In the genomic region with DNA sequence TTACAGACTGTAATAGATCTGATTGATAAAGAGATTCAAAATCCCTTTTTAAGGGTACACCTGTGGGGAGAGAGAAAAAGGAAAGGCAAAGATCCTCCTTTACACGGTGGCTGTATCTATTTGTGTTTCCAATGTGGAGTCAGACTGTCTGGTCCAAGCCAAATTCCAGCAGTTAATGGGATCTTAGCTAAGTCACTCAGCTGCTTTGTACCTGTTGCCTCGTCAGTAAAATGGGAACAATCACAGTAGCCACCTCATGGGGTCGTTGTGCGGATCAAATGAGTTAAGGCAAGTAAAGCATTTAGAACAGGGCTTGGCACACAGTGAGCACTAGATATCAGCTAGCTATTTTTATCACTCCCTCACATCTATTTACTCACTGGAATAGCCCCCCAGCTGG, we compare ENCODE assay signal across 1 cellular context.
TF ChIP-seq lines count a peak whose summit lies in the region.

No MANE protein-coding gene starts in this region.

TF ChIP-seq in GM23338, 12 proteins besides CTCF, POLR2A, EP300 and RAD21 (continued from another document):
- TF ChIP-seq, protein P1, sequence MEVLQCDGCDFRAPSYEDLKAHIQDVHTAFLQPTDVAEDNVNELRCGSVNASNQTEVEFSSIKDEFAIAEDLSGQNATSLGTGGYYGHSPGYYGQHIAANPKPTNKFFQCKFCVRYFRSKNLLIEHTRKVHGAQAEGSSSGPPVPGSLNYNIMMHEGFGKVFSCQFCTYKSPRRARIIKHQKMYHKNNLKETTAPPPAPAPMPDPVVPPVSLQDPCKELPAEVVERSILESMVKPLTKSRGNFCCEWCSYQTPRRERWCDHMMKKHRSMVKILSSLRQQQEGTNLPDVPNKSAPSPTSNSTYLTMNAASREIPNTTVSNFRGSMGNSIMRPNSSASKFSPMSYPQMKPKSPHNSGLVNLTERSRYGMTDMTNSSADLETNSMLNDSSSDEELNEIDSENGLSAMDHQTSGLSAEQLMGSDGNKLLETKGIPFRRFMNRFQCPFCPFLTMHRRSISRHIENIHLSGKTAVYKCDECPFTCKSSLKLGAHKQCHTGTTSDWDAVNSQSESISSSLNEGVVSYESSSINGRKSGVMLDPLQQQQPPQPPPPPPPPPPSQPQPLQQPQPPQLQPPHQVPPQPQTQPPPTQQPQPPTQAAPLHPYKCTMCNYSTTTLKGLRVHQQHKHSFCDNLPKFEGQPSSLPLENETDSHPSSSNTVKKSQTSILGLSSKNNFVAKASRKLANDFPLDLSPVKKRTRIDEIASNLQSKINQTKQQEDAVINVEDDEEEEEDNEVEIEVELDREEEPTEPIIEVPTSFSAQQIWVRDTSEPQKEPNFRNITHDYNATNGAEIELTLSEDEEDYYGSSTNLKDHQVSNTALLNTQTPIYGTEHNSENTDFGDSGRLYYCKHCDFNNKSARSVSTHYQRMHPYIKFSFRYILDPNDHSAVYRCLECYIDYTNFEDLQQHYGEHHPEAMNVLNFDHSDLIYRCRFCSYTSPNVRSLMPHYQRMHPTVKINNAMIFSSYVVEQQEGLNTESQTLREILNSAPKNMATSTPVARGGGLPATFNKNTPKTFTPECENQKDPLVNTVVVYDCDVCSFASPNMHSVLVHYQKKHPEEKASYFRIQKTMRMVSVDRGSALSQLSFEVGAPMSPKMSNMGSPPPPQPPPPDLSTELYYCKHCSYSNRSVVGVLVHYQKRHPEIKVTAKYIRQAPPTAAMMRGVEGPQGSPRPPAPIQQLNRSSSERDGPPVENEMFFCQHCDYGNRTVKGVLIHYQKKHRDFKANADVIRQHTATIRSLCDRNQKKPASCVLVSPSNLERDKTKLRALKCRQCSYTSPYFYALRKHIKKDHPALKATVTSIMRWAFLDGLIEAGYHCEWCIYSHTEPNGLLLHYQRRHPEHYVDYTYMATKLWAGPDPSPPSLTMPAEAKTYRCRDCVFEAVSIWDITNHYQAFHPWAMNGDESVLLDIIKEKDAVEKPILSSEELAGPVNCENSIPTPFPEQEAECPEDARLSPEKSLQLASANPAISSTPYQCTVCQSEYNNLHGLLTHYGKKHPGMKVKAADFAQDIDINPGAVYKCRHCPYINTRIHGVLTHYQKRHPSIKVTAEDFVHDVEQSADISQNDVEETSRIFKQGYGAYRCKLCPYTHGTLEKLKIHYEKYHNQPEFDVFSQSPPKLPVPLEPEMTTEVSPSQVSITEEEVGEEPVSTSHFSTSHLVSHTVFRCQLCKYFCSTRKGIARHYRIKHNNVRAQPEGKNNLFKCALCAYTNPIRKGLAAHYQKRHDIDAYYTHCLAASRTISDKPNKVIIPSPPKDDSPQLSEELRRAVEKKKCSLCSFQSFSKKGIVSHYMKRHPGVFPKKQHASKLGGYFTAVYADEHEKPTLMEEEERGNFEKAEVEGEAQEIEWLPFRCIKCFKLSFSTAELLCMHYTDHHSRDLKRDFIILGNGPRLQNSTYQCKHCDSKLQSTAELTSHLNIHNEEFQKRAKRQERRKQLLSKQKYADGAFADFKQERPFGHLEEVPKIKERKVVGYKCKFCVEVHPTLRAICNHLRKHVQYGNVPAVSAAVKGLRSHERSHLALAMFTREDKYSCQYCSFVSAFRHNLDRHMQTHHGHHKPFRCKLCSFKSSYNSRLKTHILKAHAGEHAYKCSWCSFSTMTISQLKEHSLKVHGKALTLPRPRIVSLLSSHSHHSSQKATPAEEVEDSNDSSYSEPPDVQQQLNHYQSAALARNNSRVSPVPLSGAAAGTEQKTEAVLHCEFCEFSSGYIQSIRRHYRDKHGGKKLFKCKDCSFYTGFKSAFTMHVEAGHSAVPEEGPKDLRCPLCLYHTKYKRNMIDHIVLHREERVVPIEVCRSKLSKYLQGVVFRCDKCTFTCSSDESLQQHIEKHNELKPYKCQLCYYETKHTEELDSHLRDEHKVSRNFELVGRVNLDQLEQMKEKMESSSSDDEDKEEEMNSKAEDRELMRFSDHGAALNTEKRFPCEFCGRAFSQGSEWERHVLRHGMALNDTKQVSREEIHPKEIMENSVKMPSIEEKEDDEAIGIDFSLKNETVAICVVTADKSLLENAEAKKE (CRISPR knock-in tag; IDR thresholded peaks at IDR 0.05) = no peak
- no peak for TF ChIP-seq POLR2AphosphoS5 (IDR thresholded peaks at IDR 0.05; ENCODE audit: low read depth)
- TF ChIP-seq, protein P2, sequence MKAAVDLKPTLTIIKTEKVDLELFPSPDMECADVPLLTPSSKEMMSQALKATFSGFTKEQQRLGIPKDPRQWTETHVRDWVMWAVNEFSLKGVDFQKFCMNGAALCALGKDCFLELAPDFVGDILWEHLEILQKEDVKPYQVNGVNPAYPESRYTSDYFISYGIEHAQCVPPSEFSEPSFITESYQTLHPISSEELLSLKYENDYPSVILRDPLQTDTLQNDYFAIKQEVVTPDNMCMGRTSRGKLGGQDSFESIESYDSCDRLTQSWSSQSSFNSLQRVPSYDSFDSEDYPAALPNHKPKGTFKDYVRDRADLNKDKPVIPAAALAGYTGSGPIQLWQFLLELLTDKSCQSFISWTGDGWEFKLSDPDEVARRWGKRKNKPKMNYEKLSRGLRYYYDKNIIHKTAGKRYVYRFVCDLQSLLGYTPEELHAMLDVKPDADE (IDR thresholded peaks at IDR 0.05) = no peak
- no peak for TF ChIP-seq ZNF331 (CRISPR knock-in tag; IDR thresholded peaks at IDR 0.05; ENCODE audit: low read depth)
- no peak for TF ChIP-seq EZH2phosphoT487 (IDR thresholded peaks at IDR 0.05; ENCODE audit: unreplicated experiment)
- no peak for TF ChIP-seq JUNB (IDR thresholded peaks at IDR 0.05; ENCODE audit: unreplicated experiment)
- no peak for TF ChIP-seq EZH2 (IDR thresholded peaks at IDR 0.05; ENCODE audit: low read depth, unreplicated experiment)
- TF ChIP-seq NANOG (IDR thresholded peaks at IDR 0.05; ENCODE audit: borderline replicate concordance) = no peak
- no peak for TF ChIP-seq CREB1 (CRISPR knock-in tag; IDR thresholded peaks at IDR 0.05; ENCODE audit: low read depth)
